12 cellular contexts compared by ENCODE assay signal in the genomic region with DNA sequence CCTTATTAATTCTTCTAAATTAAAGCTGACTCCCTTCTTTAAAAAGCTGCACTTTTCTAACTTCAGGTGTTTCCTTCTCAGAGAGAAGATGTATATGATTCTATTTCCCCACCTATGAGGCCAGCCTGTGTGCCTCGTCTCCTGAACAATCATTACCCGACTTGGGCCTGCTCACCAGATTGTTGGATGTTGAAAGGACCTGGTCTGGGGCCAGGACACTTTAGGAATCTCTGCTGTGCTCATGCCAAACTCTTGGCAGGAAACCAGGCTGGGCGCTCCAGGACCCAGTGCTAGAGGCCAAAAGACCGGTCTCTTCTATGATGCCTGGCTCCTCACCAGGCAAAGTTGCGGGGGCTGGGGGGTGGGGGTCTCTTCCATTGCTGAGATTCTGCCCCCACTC. TPM values are rescaled to one million over a fixed set of nuclear protein-coding genes. Genes with fewer than 3 reads are reported as not detected.
DNase-seq lines count a peak whose midpoint lies in the region; ATAC-seq, FAIRE-seq and TF ChIP-seq lines count a peak whose summit lies in the region.
"Had no signal": no experiment of that assay in that cellular context is flagged by ENCODE, and none has a peak within 500 bp of the region (broad histone marks: within the 10 kb centered on the region; RNA-seq: fewer than 3 reads in every experiment).

No MANE protein-coding gene starts in this region.

- H3K79me2 ChIP-seq in HepG2 (ENCODE audit: insufficient read depth, low read length), result no peaks in the 10 kb centered on the region
- H3K79me2 ChIP-seq in fibroblast of lung (ENCODE audit: control insufficient read depth, insufficient read depth, low read length), result no peaks in the 10 kb centered on the region

- H3K36me3 ChIP-seq in liver (ENCODE audit: control insufficient read depth in 4 of 4, insufficient read depth in 3 of 4, low read depth in 1 of 4, low read length in 3 of 4), result no peaks in the 10 kb centered on the region
- H3K36me3 ChIP-seq in HepG2 (replicated peaks in 1 of 2; ENCODE audit: control insufficient read depth in 1 of 2, insufficient read depth in 2 of 2, low read length in 2 of 2), result no peaks in the 10 kb centered on the region
- no peaks in the 10 kb centered on the region for H3K36me3 ChIP-seq in fibroblast of lung (ENCODE audit: control insufficient read depth, insufficient read depth, low read length)
- H3K36me3 ChIP-seq in mucosa of descending colon (ENCODE audit: low read depth), result no peaks in the 10 kb centered on the region
- H3K36me3 ChIP-seq in Peyer's patch, result no peaks in the 10 kb centered on the region

- H3K9ac ChIP-seq in liver (ENCODE audit: low read depth in 1 of 2, low read length in 2 of 2) (no peak overlapping the region), HepG2 (ENCODE audit: insufficient read depth, low read depth, low read length) (no peak overlapping the region), fibroblast of lung (ENCODE audit: insufficient read depth, low read length) (no peak overlapping the region)

- H3K27ac ChIP-seq in liver (ENCODE audit: low read depth in 1 of 2, low read length in 2 of 2) (no peak overlapping the region), HepG2 (ENCODE audit: extremely low read length, insufficient read depth, low read length) (no peak overlapping the region), fibroblast of lung (ENCODE audit: insufficient read depth, low read length) (no peak overlapping the region), Peyer's patch (no peak overlapping the region)

- no peak overlapping the region for H2AFZ ChIP-seq in HepG2 (ENCODE audit: low read length)
- no peak overlapping the region for H2AFZ ChIP-seq in fibroblast of lung (ENCODE audit: low read length)

- H3K4me3 ChIP-seq in liver (ENCODE audit: low read depth in 1 of 3, low read length in 3 of 3) (no peak overlapping the region), HepG2 (replicated peaks in 1 of 3; ENCODE audit: insufficient read depth in 1 of 3, low read depth in 2 of 3, low read length in 3 of 3) (no peak overlapping the region), fibroblast of lung (replicated peaks in 1 of 4; ENCODE audit: control extremely low read depth in 1 of 4, insufficient read depth in 1 of 4, low read depth in 3 of 4, low read length in 4 of 4) (no peak overlapping the region), mucosa of descending colon (no peak overlapping the region), Peyer's patch (no peak overlapping the region)

- POLR2A ChIA-PET in HepG2 (lab: Yijun Ruan, JAX), result no interaction called here

- TF ChIP-seq EP300 in HepG2 (IDR thresholded peaks at IDR 0.05; ENCODE audit: low read depth in 2 of 2, low read length in 2 of 2) (no peak), HepG2 (CRISPR knock-in tag; IDR thresholded peaks at IDR 0.05; ENCODE audit: borderline replicate concordance) (no peak)

- H3K9me3 ChIP-seq in liver (ENCODE audit: control insufficient read depth in 4 of 4, low read length in 3 of 4), result no peaks in the 10 kb centered on the region
- no peaks in the 10 kb centered on the region for H3K9me3 ChIP-seq in HepG2 (ENCODE audit: low read length)
- no peaks in the 10 kb centered on the region for H3K9me3 ChIP-seq in fibroblast of lung (ENCODE audit: control insufficient read depth, insufficient read depth, low read depth, low read length)
- no peaks in the 10 kb centered on the region for H3K9me3 ChIP-seq in mucosa of descending colon
- H3K9me3 ChIP-seq in Peyer's patch, result no peaks in the 10 kb centered on the region

- H4K20me1 ChIP-seq in HepG2 (ENCODE audit: insufficient read depth, low read length) (no peaks in the 10 kb centered on the region), fibroblast of lung (ENCODE audit: control insufficient read depth, extremely low read depth, insufficient read depth, low read length) (no peaks in the 10 kb centered on the region)

- in situ Hi-C loops in HepG2 (cut with HindIII; ENCODE audit: extremely low pct_ligation_motif_present, low pct_unique_long_range_greater_than_20kb), result no loop called here

- peak; percentile 22 to 55 for TF ChIP-seq RAD21 in liver (IDR thresholded peaks at IDR 0.05)
- TF ChIP-seq RAD21 in HepG2 (CRISPR knock-in tag; IDR thresholded peaks at IDR 0.05), result no peak

- no TSS peak for BruUV-seq in HepG2 (replicated peaks; lab: Mats Ljungman, UMichigan)

- TF ChIP-seq POLR2A in HepG2 (IDR thresholded peaks at IDR 0.05; ENCODE audit: insufficient read depth in 1 of 2, low read depth in 2 of 2, low read length in 2 of 2) (no peak), Peyer's patch (IDR thresholded peaks at IDR 0.05) (no peak)

- H3K4me1 ChIP-seq in liver (ENCODE audit: control insufficient read depth in 4 of 4, insufficient read depth in 4 of 4, low read length in 3 of 4), result peaks cover 0 to 5% (median 2%) of the 10 kb centered on the region in 4 donors
- H3K4me1 ChIP-seq in HepG2 (ENCODE audit: insufficient read depth, low read length), result no peaks in the 10 kb centered on the region
- no peaks in the 10 kb centered on the region for H3K4me1 ChIP-seq in fibroblast of lung (ENCODE audit: control insufficient read depth, extremely low read depth, insufficient read depth, low read length)
- no peaks in the 10 kb centered on the region for H3K4me1 ChIP-seq in mucosa of descending colon (ENCODE audit: low read depth)
- no peaks in the 10 kb centered on the region for H3K4me1 ChIP-seq in Peyer's patch

- intact Hi-C loops in HepG2 (cut with micrococcal nuclease; ENCODE audit: unreplicated experiment) (no loop called here), mucosa of descending colon (cut with DNase I, micrococcal nuclease) (no loop called here)

- 16% methylated on average over 5 of the region's 5 CpGs for WGBS in liver
- WGBS in HepG2 (ENCODE audit: low lambda C conversion rate), result 0% methylated on average over 2 of the region's 5 CpGs

- CTCF ChIA-PET in HepG2 (lab: Yijun Ruan, JAX; ENCODE audit: low intra/inter-chr PET ratio, low total read pairs), result no interaction called here

- DNase-seq in HepG2 (ENCODE audit: low spot score) (no peak), fibroblast of lung (ENCODE audit: low read depth in 2 of 2) (peak; percentile 61 to 69), mucosa of descending colon (no peak), Peyer's patch (no peak), dermis blood vessel endothelial cell (no peak), islet precursor cell (no peak)
- DNase-seq: activated naive CD8-positive, alpha-beta T cell treated with anti-CD3 and anti-CD28 coated beads, Interleukin-2, amount 50 U/mL, for 24 hours; NCI-H1417 treated with DMSO at 0.1 percent for 48 hours; SHP77 treated with DMSO at 0.1 percent for 48 hours had no signal

- TF ChIP-seq CTCF in liver (IDR thresholded peaks at IDR 0.05; ENCODE audit: low read depth, low read length, missing input control) (no peak), HepG2 (CRISPR knock-in tag; IDR thresholded peaks at IDR 0.05) (no peak), fibroblast of lung (conservative IDR thresholded peaks at IDR 0.05 in 1 of 2, IDR thresholded peaks at IDR 0.05 in 1 of 2; ENCODE audit: low read depth in 1 of 2, low read length in 2 of 2) (no peak), mucosa of descending colon (IDR thresholded peaks at IDR 0.05) (no peak), Peyer's patch (IDR thresholded peaks at IDR 0.05) (no peak)

- H3K4me2 ChIP-seq in HepG2 (ENCODE audit: low read depth, low read length) (no peak overlapping the region), fibroblast of lung (ENCODE audit: extremely low read depth, insufficient read depth, low read length) (no peak overlapping the region)

- H3K27me3 ChIP-seq in liver (ENCODE audit: control insufficient read depth in 4 of 4, insufficient read depth in 4 of 4, low read length in 3 of 4) (no peaks in the 10 kb centered on the region), HepG2 (ENCODE audit: control insufficient read depth in 1 of 2, insufficient read depth in 2 of 2, low read length in 2 of 2) (no peaks in the 10 kb centered on the region), fibroblast of lung (ENCODE audit: control insufficient read depth, insufficient read depth, low read length) (no peaks in the 10 kb centered on the region), Peyer's patch (no peaks in the 10 kb centered on the region)

- FAIRE-seq in HepG2 (lab: Jason Lieb, UNC), result no peak

- ATAC-seq in HepG2 (no peak), mucosa of descending colon (peak; percentile 50), HG02981 (IDR thresholded peaks at IDR 0.05; ENCODE audit: unreplicated experiment) (no peak)
- ATAC-seq: activated naive CD8-positive, alpha-beta T cell treated with anti-CD3 and anti-CD28 coated beads, Interleukin-2, amount 50 U/mL, for 24 hours had no signal

RNA-seq across cellular contexts. Expression of gene LRRC31, which starts 16.9 kb away (rescaled TPM):
- 1 to 10 TPM; 2.7 to 5.3 TPM for total RNA-seq in liver
- under 1 TPM; 0.53 to 0.74 TPM for polyA plus RNA-seq in liver
- not detected in 2 replicates for total RNA-seq in HepG2 (2016; rRNA removed; fragmentation: Illumina TruSeq; extraction: Trizol)
- not detected in 2 replicates for total RNA-seq in HepG2 (2016; cell fraction: cytosol; rRNA removed; fragmentation: Illumina TruSeq; extraction: Trizol; ENCODE audit: low read depth)
- not detected in 2 replicates for total RNA-seq in HepG2 (2016; cell fraction: insoluble cytoplasmic fraction; rRNA removed; fragmentation: Illumina TruSeq; extraction: Trizol)
- not detected in 2 replicates for total RNA-seq in HepG2 (2016; cell fraction: membrane; rRNA removed; fragmentation: Illumina TruSeq; extraction: Trizol)
- not detected in 2 replicates for total RNA-seq in HepG2 (2016; cell fraction: nucleus; rRNA removed; fragmentation: Illumina TruSeq; extraction: Trizol)
- polyA plus RNA-seq in HepG2 (2011; rRNA removed), result not detected in 2 replicates
- polyA plus RNA-seq in HepG2 (2011; cell fraction: cytosol; rRNA removed), result 0.04 TPM in 1 of 2 replicates, not detected in the other
- polyA plus RNA-seq in HepG2 (2011; cell fraction: nucleus; rRNA removed), result not detected in 2 replicates
- polyA plus RNA-seq in HepG2 (2012), result not detected in 2 replicates
- not detected in 2 replicates for polyA plus RNA-seq in HepG2 (2016; cell fraction: cytosol; fragmentation: Illumina TruSeq; extraction: Trizol; ENCODE audit: low read depth)
- polyA plus RNA-seq in HepG2 (2016; cell fraction: insoluble cytoplasmic fraction; fragmentation: Illumina TruSeq; extraction: Trizol; ENCODE audit: low read depth), result not detected in 2 replicates
- polyA plus RNA-seq in HepG2 (2016; cell fraction: membrane; fragmentation: Illumina TruSeq; extraction: Trizol; ENCODE audit: low read depth), result not detected in 2 replicates
- not detected in 2 replicates for polyA plus RNA-seq in HepG2 (2016; cell fraction: nucleus; fragmentation: Illumina TruSeq; extraction: Trizol; ENCODE audit: insufficient read depth, low read depth)
- not detected in 2 replicates for polyA minus RNA-seq in HepG2 (2011; rRNA and poly(A)+ RNA removed; ENCODE audit: low replicate concordance)
- not detected in 2 replicates for polyA minus RNA-seq in HepG2 (2011; cell fraction: cytosol; rRNA and poly(A)+ RNA removed)
- polyA minus RNA-seq in HepG2 (2011; cell fraction: nucleus; rRNA and poly(A)+ RNA removed), result not detected in 2 replicates
- not detected in 2 replicates for total RNA-seq in fibroblast of lung
- polyA plus RNA-seq in fibroblast of lung, result not detected in 2 replicates
- polyA plus RNA-seq in fibroblast of lung (2012), result not detected in 2 replicates
- polyA minus RNA-seq in fibroblast of lung (ENCODE audit: low replicate concordance), result not detected in 2 replicates
- 10 to 100 TPM; 16.5 to 63.8 (median 42.6) TPM for total RNA-seq in mucosa of descending colon
- 10 to 100 TPM; 12.4 to 57.6 (median 28.4) TPM for total RNA-seq in Peyer's patch
- total RNA-seq in dermis blood vessel endothelial cell, result not detected in 2 replicates
- total RNA-seq: A673 had no signal

RNA-seq across cellular contexts. Expression of gene SAMD7, which starts 24.7 kb away (rescaled TPM):
- total RNA-seq in liver, result not detected
- not detected for polyA plus RNA-seq in liver
- not detected in 2 replicates for total RNA-seq in HepG2 (2016; rRNA removed; fragmentation: Illumina TruSeq; extraction: Trizol)
- total RNA-seq in HepG2 (2016; cell fraction: cytosol; rRNA removed; fragmentation: Illumina TruSeq; extraction: Trizol; ENCODE audit: low read depth), result not detected in 2 replicates
- total RNA-seq in HepG2 (2016; cell fraction: insoluble cytoplasmic fraction; rRNA removed; fragmentation: Illumina TruSeq; extraction: Trizol), result not detected in 2 replicates
- total RNA-seq in HepG2 (2016; cell fraction: membrane; rRNA removed; fragmentation: Illumina TruSeq; extraction: Trizol), result not detected in 2 replicates
- not detected in 2 replicates for total RNA-seq in HepG2 (2016; cell fraction: nucleus; rRNA removed; fragmentation: Illumina TruSeq; extraction: Trizol)
- polyA plus RNA-seq in HepG2 (2011; rRNA removed), result not detected in 2 replicates
- polyA plus RNA-seq in HepG2 (2011; cell fraction: cytosol; rRNA removed), result not detected in 2 replicates
- polyA plus RNA-seq in HepG2 (2011; cell fraction: nucleus; rRNA removed), result not detected in 2 replicates
- polyA plus RNA-seq in HepG2 (2012), result not detected in 2 replicates
- polyA plus RNA-seq in HepG2 (2016; cell fraction: cytosol; fragmentation: Illumina TruSeq; extraction: Trizol; ENCODE audit: low read depth), result not detected in 2 replicates
- not detected in 2 replicates for polyA plus RNA-seq in HepG2 (2016; cell fraction: insoluble cytoplasmic fraction; fragmentation: Illumina TruSeq; extraction: Trizol; ENCODE audit: low read depth)
- not detected in 2 replicates for polyA plus RNA-seq in HepG2 (2016; cell fraction: membrane; fragmentation: Illumina TruSeq; extraction: Trizol; ENCODE audit: low read depth)
- polyA plus RNA-seq in HepG2 (2016; cell fraction: nucleus; fragmentation: Illumina TruSeq; extraction: Trizol; ENCODE audit: insufficient read depth, low read depth), result not detected in 2 replicates
- not detected in 2 replicates for polyA minus RNA-seq in HepG2 (2011; rRNA and poly(A)+ RNA removed; ENCODE audit: low replicate concordance)
- not detected in 2 replicates for polyA minus RNA-seq in HepG2 (2011; cell fraction: cytosol; rRNA and poly(A)+ RNA removed)
- polyA minus RNA-seq in HepG2 (2011; cell fraction: nucleus; rRNA and poly(A)+ RNA removed), result not detected in 2 replicates
- total RNA-seq in fibroblast of lung, result not detected in 2 replicates
- not detected in 2 replicates for polyA plus RNA-seq in fibroblast of lung
- not detected in 2 replicates for polyA plus RNA-seq in fibroblast of lung (2012)
- not detected in 2 replicates for polyA minus RNA-seq in fibroblast of lung (ENCODE audit: low replicate concordance)
- total RNA-seq in mucosa of descending colon, result not detected
- not detected for total RNA-seq in Peyer's patch
- not detected in 2 replicates for total RNA-seq in dermis blood vessel endothelial cell
- total RNA-seq: A673 had no signal

Comparison
In these comparisons a context has a peak if more than half of its experiments do, and no peak if none do; other contexts are left out.
1. DNase-seq: peak in fibroblast of lung (2 of 2); none in HepG2 (single experiment), mucosa of descending colon (0 of 3), Peyer's patch (0 of 3), dermis blood vessel endothelial cell (single experiment) and islet precursor cell (single experiment).